In genomic region chr11:1391165-1392010, GRCh38 we compare ENCODE assay signal across 11 cellular contexts. TPM values are rescaled to one million over a fixed set of nuclear protein-coding genes. Genes with fewer than 3 reads are reported as not detected.
DNase-seq lines count a peak whose midpoint lies in the region; ATAC-seq and TF ChIP-seq lines count a peak whose summit lies in the region.
"Had no signal": no experiment of that assay in that cellular context is flagged by ENCODE, and none has a peak within 500 bp of the region (broad histone marks: within the 10 kb centered on the region; RNA-seq: fewer than 3 reads in every experiment).

No MANE protein-coding gene starts in this region.

- H3K36me3 Mint-ChIP-seq in CD8-positive, alpha-beta T cell: no peaks in the 10 kb centered on the region
- no peaks in the 10 kb centered on the region for H3K36me3 Mint-ChIP-seq in natural killer cell

- H3K9me3 Mint-ChIP-seq in CD8-positive, alpha-beta T cell: no peaks in the 10 kb centered on the region
- no peaks in the 10 kb centered on the region for H3K9me3 Mint-ChIP-seq in natural killer cell

- no peaks in the 10 kb centered on the region for H3K36me3 ChIP-seq in CD8-positive, alpha-beta T cell (ENCODE audit: insufficient read depth, low read length)
- H3K36me3 ChIP-seq in HUES6 (ENCODE audit: control insufficient read depth, insufficient read depth, low read length): no peaks in the 10 kb centered on the region
- no peaks in the 10 kb centered on the region for H3K36me3 ChIP-seq in body of pancreas (replicated peaks in 1 of 2; ENCODE audit: insufficient read depth in 1 of 2, low read depth in 2 of 2)
- no peaks in the 10 kb centered on the region for H3K36me3 ChIP-seq in esophagus squamous epithelium
- H3K36me3 ChIP-seq: prostate gland had no signal

- H3K4me1 Mint-ChIP-seq in CD8-positive, alpha-beta T cell (ENCODE audit: low read depth): peaks cover 11% of the 10 kb centered on the region
- H3K4me1 Mint-ChIP-seq in natural killer cell: peaks cover 0 to 14% of the 10 kb centered on the region in 2 donors

- CTCF ChIA-PET in CD8-positive, alpha-beta T cell (lab: Charles Lee): interaction anchor here (0.7 to 1.4 kb wide), 3 partner anchors 8 to 183 kb away, joined by 3 read pairs; partner anchors contain the start of gene TOLLIP

- H3K9me3 ChIP-seq in CD8-positive, alpha-beta T cell (ENCODE audit: low read length): no peaks in the 10 kb centered on the region
- H3K9me3 ChIP-seq in HUES6 (ENCODE audit: control insufficient read depth, insufficient read depth, low read depth, low read length): no peaks in the 10 kb centered on the region
- no peaks in the 10 kb centered on the region for H3K9me3 ChIP-seq in body of pancreas
- no peaks in the 10 kb centered on the region for H3K9me3 ChIP-seq in esophagus squamous epithelium
- H3K9me3 ChIP-seq: prostate gland had no signal

- H3K27me3 ChIP-seq in CD8-positive, alpha-beta T cell (ENCODE audit: insufficient read depth, low read length): peaks cover 6% of the 10 kb centered on the region
- H3K27me3 ChIP-seq in HUES6 (ENCODE audit: control insufficient read depth, insufficient read depth, low read length) (peaks cover 44% of the 10 kb centered on the region), body of pancreas (no peaks in the 10 kb centered on the region), esophagus squamous epithelium (peaks cover 4 to 78% (median 14%) of the 10 kb centered on the region in 4 donors)

- H3K4me1 ChIP-seq in CD8-positive, alpha-beta T cell (ENCODE audit: insufficient read depth, low read length): peaks cover 15% of the 10 kb centered on the region
- H3K4me1 ChIP-seq in HUES6 (ENCODE audit: control insufficient read depth, insufficient read depth, low read length) (peaks cover 19% of the 10 kb centered on the region), body of pancreas (peaks cover 57% of the 10 kb centered on the region), esophagus squamous epithelium (peaks cover 12 to 20% (median 17%) of the 10 kb centered on the region in 3 donors)
- H3K4me1 ChIP-seq: prostate gland had no signal

- H3K9ac ChIP-seq in HUES6 (ENCODE audit: low read length): peak overlapping the region; percentile 5

- 14 to 19% methylated on average over 24 to 30 of the region's 30 CpGs for WGBS in body of pancreas, 2 donors
- WGBS in esophagus squamous epithelium, 2 donors: 30 to 52% methylated on average over 20 to 24 of the region's 30 CpGs

- peak overlapping the region; percentile 21 for H3K4me3 Mint-ChIP-seq in CD8-positive, alpha-beta T cell
- peak overlapping the region; percentile 55 for H3K4me3 Mint-ChIP-seq in natural killer cell

- no peak for TF ChIP-seq CTCF in CD8-positive, alpha-beta T cell (IDR thresholded peaks at IDR 0.05)
- TF ChIP-seq CTCF in body of pancreas (IDR thresholded peaks at IDR 0.05): no peak
- TF ChIP-seq CTCF in natural killer cell (IDR thresholded peaks at IDR 0.05): no peak
- TF ChIP-seq CTCF in esophagus squamous epithelium (IDR thresholded peaks at IDR 0.05): no peak

- TF ChIP-seq POLR2A in body of pancreas (IDR thresholded peaks at IDR 0.05) (peak in 2 of 3 donors; percentile 58 to 68), esophagus squamous epithelium (IDR thresholded peaks at IDR 0.05) (no peak)

- POLR2A ChIA-PET in CD8-positive, alpha-beta T cell (lab: Charles Lee): no interaction called here

- peaks cover 23% of the 10 kb centered on the region for H3K27me3 Mint-ChIP-seq in CD8-positive, alpha-beta T cell (ENCODE audit: low read depth)
- peaks cover 11 to 32% of the 10 kb centered on the region in 2 donors for H3K27me3 Mint-ChIP-seq in natural killer cell (ENCODE audit: low read depth in 2 of 2)

- DNase-seq in CD8-positive, alpha-beta T cell: no peak
- peak; percentile 67 to 76 (median 72) for DNase-seq in body of pancreas
- no peak for DNase-seq in natural killer cell
- no peak for DNase-seq in esophagus squamous epithelium (lab: John Stamatoyannopoulos, UW)
- DNase-seq in kidney glomerular epithelial cell (lab: John Stamatoyannopoulos, UW): no peak
- DNase-seq: activated CD8-positive, alpha-beta memory T cell treated with anti-CD3 and anti-CD28 coated beads, Interleukin-2, amount 50 U/mL, for 48 hours; RPMI8226 had no signal

- no peak overlapping the region for H3K4me3 ChIP-seq in CD8-positive, alpha-beta T cell (ENCODE audit: low read depth, low read length)
- peak overlapping the region; percentile 74 for H3K4me3 ChIP-seq in HUES6 (ENCODE audit: low read depth, low read length)
- H3K4me3 ChIP-seq in body of pancreas: peak overlapping the region in 1 of 2 donors; percentile 34
- peak overlapping the region in 1 of 4 donors; percentile 49 for H3K4me3 ChIP-seq in esophagus squamous epithelium
- H3K4me3 ChIP-seq: prostate gland had no signal

- intact Hi-C loops in CD8-positive, alpha-beta T cell (cut with DNase I, micrococcal nuclease): no loop called here
- intact Hi-C loops in body of pancreas (cut with DNase I): loop anchor here (10.0 kb wide), 1 partner anchor 187 kb away; no protein-coding TSS in a partner anchor
- intact Hi-C loops in natural killer cell (cut with micrococcal nuclease): no loop called here
- intact Hi-C loops in esophagus squamous epithelium (cut with DNase I): no loop called here

- no peak overlapping the region for H3K27ac ChIP-seq in CD8-positive, alpha-beta T cell (ENCODE audit: low read depth, low read length)
- no peak overlapping the region for H3K27ac ChIP-seq in HUES6 (ENCODE audit: low read depth, low read length)
- H3K27ac ChIP-seq in body of pancreas: peak overlapping the region; percentile 41 to 86 (median 84)
- H3K27ac ChIP-seq in esophagus squamous epithelium: no peak overlapping the region
- H3K27ac ChIP-seq: prostate gland had no signal

- no peak overlapping the region for H3K27ac Mint-ChIP-seq in CD8-positive, alpha-beta T cell
- no peak overlapping the region for H3K27ac Mint-ChIP-seq in natural killer cell

- ATAC-seq in CD8-positive, alpha-beta T cell: no peak
- ATAC-seq in body of pancreas: peak; percentile 15
- no peak for ATAC-seq in natural killer cell
- ATAC-seq in HG03159 (IDR thresholded peaks at IDR 0.05; ENCODE audit: unreplicated experiment): no peak
- no peak for ATAC-seq in HG03439 (IDR thresholded peaks at IDR 0.05; ENCODE audit: unreplicated experiment)

RNA-seq across cellular contexts. Expression of gene BRSK2, which starts 1.7 kb away (rescaled TPM):
- under 1 TPM; 0.19 to 0.31 TPM for total RNA-seq in CD8-positive, alpha-beta T cell
- total RNA-seq in body of pancreas: 100 to 1,000 TPM in 1 of 2 donors, 10 to 100 TPM in 1; 67.5 to 113 TPM
- under 1 TPM in 2 of 3 donors, not detected in 1; 0.11 to 0.14 TPM for total RNA-seq in natural killer cell
- 1 to 10 TPM in 1 of 4 donors, under 1 TPM in 2, not detected in 1; 0.23 to 1.3 (median 0.35) TPM for total RNA-seq in esophagus squamous epithelium

Comparison
In these comparisons a context has a peak if more than half of its experiments do, and no peak if none do; other contexts are left out.
1. DNase-seq: peak in body of pancreas (4 of 4); none in CD8-positive, alpha-beta T cell (0 of 7), natural killer cell (single experiment), esophagus squamous epithelium (single experiment) and kidney glomerular epithelial cell (single experiment).
2. H3K27ac ChIP-seq: peak in body of pancreas (4 of 4); none in CD8-positive, alpha-beta T cell (single experiment), HUES6 (single experiment) and esophagus squamous epithelium (0 of 4).
3. POLR2A ChIP-seq: peak in body of pancreas (2 of 3); none in esophagus squamous epithelium (0 of 4).
4. RNA of gene BRSK2, which starts 1.7 kb away (total RNA-seq): 67.5 to 113 TPM in body of pancreas; 0.23 to 1.3 TPM in esophagus squamous epithelium, 0.19 to 0.31 TPM in CD8-positive, alpha-beta T cell and 0.11 to 0.14 TPM in natural killer cell; every median in the first group is over 10 times any median in the second.